ENCODE assay signal across 2 cellular contexts in genomic region chr1:20430355-20431290, GRCh38.
TF ChIP-seq lines count a peak whose summit lies in the region.

No MANE protein-coding gene starts in this region.

TF ChIP-seq in IMR-90, 13 proteins besides CTCF, POLR2A, EP300 and RAD21:
- no peak for TF ChIP-seq BHLHE40 (IDR thresholded peaks at IDR 0.05; ENCODE audit: low read depth, low read length)
- TF ChIP-seq, protein P1, sequence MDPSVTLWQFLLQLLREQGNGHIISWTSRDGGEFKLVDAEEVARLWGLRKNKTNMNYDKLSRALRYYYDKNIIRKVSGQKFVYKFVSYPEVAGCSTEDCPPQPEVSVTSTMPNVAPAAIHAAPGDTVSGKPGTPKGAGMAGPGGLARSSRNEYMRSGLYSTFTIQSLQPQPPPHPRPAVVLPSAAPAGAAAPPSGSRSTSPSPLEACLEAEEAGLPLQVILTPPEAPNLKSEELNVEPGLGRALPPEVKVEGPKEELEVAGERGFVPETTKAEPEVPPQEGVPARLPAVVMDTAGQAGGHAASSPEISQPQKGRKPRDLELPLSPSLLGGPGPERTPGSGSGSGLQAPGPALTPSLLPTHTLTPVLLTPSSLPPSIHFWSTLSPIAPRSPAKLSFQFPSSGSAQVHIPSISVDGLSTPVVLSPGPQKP (IDR thresholded peaks at IDR 0.05; ENCODE audit: borderline replicate concordance, low read depth, low read length): no peak
- TF ChIP-seq SMC3 (IDR thresholded peaks at IDR 0.05; ENCODE audit: low read depth, low read length): peak; percentile 70
- no peak for TF ChIP-seq CEBPB (IDR thresholded peaks at IDR 0.05; ENCODE audit: low read depth, low read length)
- no peak for TF ChIP-seq NFE2L2 (IDR thresholded peaks at IDR 0.05; ENCODE audit: low read depth, low read length)
- no peak for TF ChIP-seq FOS (IDR thresholded peaks at IDR 0.05; ENCODE audit: low read depth, low read length)
- TF ChIP-seq RFX5 (IDR thresholded peaks at IDR 0.05; ENCODE audit: low read depth, low read length): no peak
- TF ChIP-seq MAZ (IDR thresholded peaks at IDR 0.05; ENCODE audit: borderline replicate concordance, low read depth, low read length): 0 out of 2 replicates have a peak, but pooled peaks have one; percentile 46
- no peak for TF ChIP-seq MXI1 (IDR thresholded peaks at IDR 0.05; ENCODE audit: borderline replicate concordance, low read depth, low read length)
- no peak for TF ChIP-seq MAFK (IDR thresholded peaks at IDR 0.05; ENCODE audit: low read depth, low read length)
- TF ChIP-seq, protein P2, sequence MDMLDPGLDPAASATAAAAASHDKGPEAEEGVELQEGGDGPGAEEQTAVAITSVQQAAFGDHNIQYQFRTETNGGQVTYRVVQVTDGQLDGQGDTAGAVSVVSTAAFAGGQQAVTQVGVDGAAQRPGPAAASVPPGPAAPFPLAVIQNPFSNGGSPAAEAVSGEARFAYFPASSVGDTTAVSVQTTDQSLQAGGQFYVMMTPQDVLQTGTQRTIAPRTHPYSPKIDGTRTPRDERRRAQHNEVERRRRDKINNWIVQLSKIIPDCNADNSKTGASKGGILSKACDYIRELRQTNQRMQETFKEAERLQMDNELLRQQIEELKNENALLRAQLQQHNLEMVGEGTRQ (IDR thresholded peaks at IDR 0.05; ENCODE audit: low read depth, low read length): no peak
- no peak for TF ChIP-seq CHD1 (IDR thresholded peaks at IDR 0.05; ENCODE audit: low read depth, low read length)
- no peak for TF ChIP-seq RCOR1 (IDR thresholded peaks at IDR 0.05; ENCODE audit: insufficient replicate concordance, low read length)

TF ChIP-seq in endothelial cell of umbilical vein, 7 proteins besides CTCF, POLR2A, EP300 and RAD21:
- TF ChIP-seq POLR2AphosphoS5 (IDR thresholded peaks at IDR 0.05; ENCODE audit: insufficient read depth, low read depth, low read length) (no peak), GATA2 (IDR thresholded peaks at IDR 0.05; ENCODE audit: insufficient read depth, insufficient read length, low read depth, low read length) (no peak), FOS (IDR thresholded peaks at IDR 0.05; ENCODE audit: borderline replicate concordance, insufficient read depth, low read length) (no peak), MYC (IDR thresholded peaks at IDR 0.05; ENCODE audit: low read depth, low read length) (no peak), JUN (IDR thresholded peaks at IDR 0.05; ENCODE audit: borderline replicate concordance, insufficient read depth, insufficient read length, low read depth) (no peak), EZH2 (IDR thresholded peaks at IDR 0.05; ENCODE audit: borderline replicate concordance, low read depth, low read length, severe bottlenecking) (no peak)
- TF ChIP-seq, protein P3, sequence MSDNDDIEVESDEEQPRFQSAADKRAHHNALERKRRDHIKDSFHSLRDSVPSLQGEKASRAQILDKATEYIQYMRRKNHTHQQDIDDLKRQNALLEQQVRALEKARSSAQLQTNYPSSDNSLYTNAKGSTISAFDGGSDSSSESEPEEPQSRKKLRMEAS (IDR thresholded peaks at IDR 0.05; ENCODE audit: insufficient read depth, insufficient read length): no peak
